13 cellular contexts compared by ENCODE assay signal in genomic region chr2:10325278-10326145, GRCh38. TPM values are rescaled to one million over a fixed set of nuclear protein-coding genes. Genes with fewer than 3 reads are reported as not detected.
DNase-seq lines count a peak whose midpoint lies in the region; ATAC-seq and FAIRE-seq lines count a peak whose summit lies in the region.
"Had no signal": no experiment of that assay in that cellular context is flagged by ENCODE, and none has a peak within 500 bp of the region (broad histone marks: within the 10 kb centered on the region; RNA-seq: fewer than 3 reads in every experiment).

No MANE protein-coding gene starts in this region.

- H3K27me3 ChIP-seq in small intestine (ENCODE audit: control insufficient read depth in 2 of 2, insufficient read depth in 2 of 2, low read length in 2 of 2) = no peaks in the 10 kb centered on the region

- no peaks in the 10 kb centered on the region for H3K36me3 ChIP-seq in small intestine (ENCODE audit: control insufficient read depth in 2 of 2, insufficient read depth in 2 of 2, low read length in 2 of 2)

- FAIRE-seq in small intestine (lab: Jason Lieb, UNC) = no peak
- FAIRE-seq: K562 had no signal

- no peak for ATAC-seq in effector memory CD8-positive, alpha-beta T cell (replicated peaks)
- ATAC-seq in esophagus mucosa (no peak), GM21529 (IDR thresholded peaks at IDR 0.05; ENCODE audit: unreplicated experiment) (no peak)
- ATAC-seq: activated naive CD4-positive, alpha-beta T cell treated with anti-CD3 and anti-CD28 coated beads, Interleukin-2, amount 50 U/mL, for 72 hours; K562 had no signal

- peak overlapping the region in 1 of 2 donors; percentile 57 for H3K27ac ChIP-seq in small intestine (ENCODE audit: low read depth in 1 of 2, low read length in 1 of 2)

- peak overlapping the region; percentile 62 for H3K27ac Mint-ChIP-seq in activated T-cell treated with anti-CD3 and anti-CD28 coated beads, Interleukin-2, amount 50 U/mL, for 24 hours
- H3K27ac Mint-ChIP-seq in effector memory CD8-positive, alpha-beta T cell = peak overlapping the region; percentile 91 to 95
- H3K27ac Mint-ChIP-seq: activated B cell treated with CpG ODN at 0.5 μM for 24 hours had no signal

- H3K4me1 ChIP-seq in small intestine (ENCODE audit: control insufficient read depth in 2 of 2, insufficient read depth in 1 of 2, low read depth in 1 of 2, low read length in 1 of 2) = peaks cover 9 to 17% of the 10 kb centered on the region in 2 donors

- DNase-seq in activated T-cell treated with anti-CD3 and anti-CD28 coated beads, Interleukin-2, amount 50 U/mL, for 24 hours = no peak
- no peak for DNase-seq in activated T-cell treated with anti-CD3 and anti-CD28 coated beads, Interleukin-2, amount 50 U/mL, for 1 hour
- DNase-seq in NCI-H2171 treated with DMSO at 0.1 percent for 48 hours (lab: John Stamatoyannopoulos, UW) = peak; percentile 63
- DNase-seq in effector memory CD8-positive, alpha-beta T cell = no peak
- peak; percentile 51 for DNase-seq in small intestine
- DNase-seq in NCI-H526 treated with DMSO at 0.1 percent for 48 hours (lab: John Stamatoyannopoulos, UW) = no peak
- DNase-seq: activated B cell treated with CpG ODN at 0.5 μM for 24 hours; stimulated activated CD4-positive, alpha-beta T cell treated with anti-CD3 and anti-CD28 coated beads, Interleukin-1b, Interleukin-23, amount 100 ng/mL, for 48 hours had no signal

- no peaks in the 10 kb centered on the region for H3K27me3 Mint-ChIP-seq in activated T-cell treated with anti-CD3 and anti-CD28 coated beads, Interleukin-2, amount 50 U/mL, for 24 hours
- H3K27me3 Mint-ChIP-seq in effector memory CD8-positive, alpha-beta T cell = no peaks in the 10 kb centered on the region
- H3K27me3 Mint-ChIP-seq: activated B cell treated with CpG ODN at 0.5 μM for 24 hours had no signal

- H3K4me3 ChIP-seq in small intestine (ENCODE audit: low read depth in 1 of 2, low read length in 2 of 2) = no peak overlapping the region
- H3K4me3 ChIP-seq: K562 had no signal

- H3K4me3 Mint-ChIP-seq in activated T-cell treated with anti-CD3 and anti-CD28 coated beads, Interleukin-2, amount 50 U/mL, for 24 hours = no peak overlapping the region
- no peak overlapping the region for H3K4me3 Mint-ChIP-seq in effector memory CD8-positive, alpha-beta T cell
- H3K4me3 Mint-ChIP-seq: activated B cell treated with CpG ODN at 0.5 μM for 24 hours, neural crest cell had no signal

- peaks cover 31% of the 10 kb centered on the region for H3K36me3 Mint-ChIP-seq in activated T-cell treated with anti-CD3 and anti-CD28 coated beads, Interleukin-2, amount 50 U/mL, for 24 hours (ENCODE audit: low read depth)
- peaks cover 6% of the 10 kb centered on the region for H3K36me3 Mint-ChIP-seq in effector memory CD8-positive, alpha-beta T cell (ENCODE audit: insufficient read depth)

- 54 to 70% (median 56%) methylated on average over 17 of the region's 17 CpGs for WGBS in small intestine, 3 donors

- H3K9me3 Mint-ChIP-seq in activated T-cell treated with anti-CD3 and anti-CD28 coated beads, Interleukin-2, amount 50 U/mL, for 24 hours = peaks cover 4% of the 10 kb centered on the region
- H3K9me3 Mint-ChIP-seq in effector memory CD8-positive, alpha-beta T cell = no peaks in the 10 kb centered on the region
- H3K9me3 Mint-ChIP-seq: activated B cell treated with CpG ODN at 0.5 μM for 24 hours, neural crest cell had no signal

- peaks cover 83% of the 10 kb centered on the region for H3K4me1 Mint-ChIP-seq in activated T-cell treated with anti-CD3 and anti-CD28 coated beads, Interleukin-2, amount 50 U/mL, for 24 hours (ENCODE audit: low read depth)
- peaks cover 56 to 62% of the 10 kb centered on the region in 2 donors for H3K4me1 Mint-ChIP-seq in effector memory CD8-positive, alpha-beta T cell (ENCODE audit: low read depth in 2 of 2)

- H3K9me3 ChIP-seq in small intestine (ENCODE audit: control insufficient read depth, low read depth) = no peaks in the 10 kb centered on the region

RNA-seq across cellular contexts. Expression of gene HPCAL1, which starts 22.8 kb away (rescaled TPM):
- 100 to 1,000 TPM in 1 of 3 donors, 10 to 100 TPM in 2; 82.3 to 142 (median 98.4) TPM for polyA plus RNA-seq in small intestine
- 13.7 TPM for total RNA-seq in esophagus mucosa

Comparison
In these comparisons a context has a peak if more than half of its experiments do, and no peak if none do; other contexts are left out.
1. DNase-seq: peak in NCI-H2171 treated with DMSO at 0.1 percent for 48 hours (single experiment) and small intestine (single experiment); none in activated T-cell treated with anti-CD3 and anti-CD28 coated beads, Interleukin-2, amount 50 U/mL, for 24 hours (single experiment), activated T-cell treated with anti-CD3 and anti-CD28 coated beads, Interleukin-2, amount 50 U/mL, for 1 hour (single experiment), effector memory CD8-positive, alpha-beta T cell (0 of 3) and NCI-H526 treated with DMSO at 0.1 percent for 48 hours (single experiment).